2 cellular contexts compared by ENCODE assay signal in genomic region chr1:240084337-240084736, GRCh38.
TF ChIP-seq lines count a peak whose summit lies in the region.

No MANE protein-coding gene starts in this region.

TF ChIP-seq in SK-N-SH, 30 proteins besides CTCF, POLR2A, EP300 and RAD21 (continued from another document):
- no peak for TF ChIP-seq REST (IDR thresholded peaks at IDR 0.05; ENCODE audit: low read depth, low read length)
- no peak for TF ChIP-seq ELF1 (IDR thresholded peaks at IDR 0.05)
- no peak for TF ChIP-seq MXI1 (IDR thresholded peaks at IDR 0.05; ENCODE audit: low read depth, low read length)
- no peak for TF ChIP-seq TEAD4 (IDR thresholded peaks at IDR 0.05; ENCODE audit: borderline replicate concordance, insufficient read depth)
- TF ChIP-seq RXRA (IDR thresholded peaks at IDR 0.05; ENCODE audit: borderline replicate concordance, low read depth), result no peak
- TF ChIP-seq NRF1 (IDR thresholded peaks at IDR 0.05; ENCODE audit: low read depth, low read length), result no peak

TF ChIP-seq in SK-N-SH treated with all-trans-retinoic acid at 6 μM for 48 hours, 23 proteins besides CTCF, POLR2A, EP300 and RAD21 (continued from another document):
- TF ChIP-seq TSHZ2 (CRISPR knock-in tag; IDR thresholded peaks at IDR 0.05) (no peak), OSR1 (CRISPR knock-in tag; IDR thresholded peaks at IDR 0.05) (no peak), GLIS3 (CRISPR knock-in tag; IDR thresholded peaks at IDR 0.05) (no peak), PPARA (CRISPR knock-in tag; IDR thresholded peaks at IDR 0.05; ENCODE audit: borderline replicate concordance) (no peak), SNAI2 (CRISPR knock-in tag; IDR thresholded peaks at IDR 0.05) (no peak), TCF4 (CRISPR knock-in tag; IDR thresholded peaks at IDR 0.05; ENCODE audit: borderline replicate concordance) (no peak), ESRRG (CRISPR knock-in tag; IDR thresholded peaks at IDR 0.05) (no peak), ZNF70 (CRISPR knock-in tag; IDR thresholded peaks at IDR 0.05) (no peak), ZC3H10 (CRISPR knock-in tag; IDR thresholded peaks at IDR 0.05) (no peak), PATZ1 (CRISPR knock-in tag; IDR thresholded peaks at IDR 0.05; ENCODE audit: borderline replicate concordance) (no peak), POU6F1 (CRISPR knock-in tag; IDR thresholded peaks at IDR 0.05; ENCODE audit: borderline replicate concordance, low read depth) (no peak), TOX (CRISPR knock-in tag; IDR thresholded peaks at IDR 0.05; ENCODE audit: borderline replicate concordance) (no peak), CSRNP3 (CRISPR knock-in tag; IDR thresholded peaks at IDR 0.05) (no peak), ISL1 (CRISPR knock-in tag; IDR thresholded peaks at IDR 0.05) (no peak), RARB (CRISPR knock-in tag; IDR thresholded peaks at IDR 0.05) (no peak)
